16 cellular contexts compared by ENCODE assay signal in the genomic region with DNA sequence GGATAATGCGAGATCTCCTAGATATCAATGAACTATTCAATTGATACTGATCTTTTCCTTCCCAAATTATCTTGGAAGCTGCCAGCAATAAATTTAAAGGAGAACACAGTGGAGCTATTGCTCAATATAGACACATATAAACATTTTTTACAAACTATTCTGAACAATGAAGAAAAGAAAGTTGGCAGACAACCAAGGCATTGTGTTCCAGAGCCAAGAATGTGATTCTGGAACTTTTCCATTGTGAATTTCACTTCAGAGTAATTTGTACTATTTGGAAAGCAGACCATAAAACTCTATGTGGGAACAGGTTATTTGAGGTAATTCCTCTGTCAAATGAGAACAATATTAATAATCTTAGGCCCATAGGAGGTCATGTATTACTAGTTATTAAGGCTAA.
DNase-seq lines count a peak whose midpoint lies in the region; ATAC-seq, FAIRE-seq and TF ChIP-seq lines count a peak whose summit lies in the region.
"Had no signal": no experiment of that assay in that cellular context is flagged by ENCODE, and none has a peak within 500 bp of the region (broad histone marks: within the 10 kb centered on the region; RNA-seq: fewer than 3 reads in every experiment).

No MANE protein-coding gene starts in this region.

- no peak overlapping the region for H3K4me3 Mint-ChIP-seq in activated CD4-positive, alpha-beta T cell treated with anti-CD3 and anti-CD28 coated beads, Interleukin-2, amount 10 ng/mL, durations not matched to agents 7 days and 5 days
- H3K4me3 Mint-ChIP-seq in osteocyte (ENCODE audit: unreplicated experiment): no peak overlapping the region
- H3K4me3 Mint-ChIP-seq: B cell; nephron; T-helper 1 cell treated with Interleukin-12 subunit alpha and Interleukin-12 subunit beta and Interleukin-4 antibody, amounts not matched to agents 30 μg/mL and 1 μg/mL, for 36 hours had no signal

- peak; percentile 13 for FAIRE-seq in A549 (lab: Jason Lieb, UNC)

- 75% methylated on average over 1 of the region's 1 CpG for WGBS in A549 (ENCODE audit: missing lambda C conversion rate)

- POLR2A ChIA-PET in A549 (lab: Yijun Ruan, JAX): no interaction called here
- POLR2A ChIA-PET in activated CD4-positive, alpha-beta T cell treated with anti-CD3 and anti-CD28 coated beads, Interleukin-2, amount 10 ng/mL, durations not matched to agents 7 days and 5 days (lab: Charles Lee): no interaction called here

- peak in 1 of 2 experiments; percentile 40 for DNase-seq in A549 (ENCODE audit: low read depth in 1 of 2, low spot score in 1 of 2)
- peak; percentile 48 for DNase-seq in HFF-Myc (ENCODE audit: extremely low read depth, low read depth)
- DNase-seq in astrocyte of the hippocampus (ENCODE audit: low read depth, low spot score): peak; percentile 90
- DNase-seq in iris pigment epithelial cell (ENCODE audit: low read depth): peak; percentile 88
- no peak for DNase-seq in activated CD4-positive, alpha-beta T cell treated with anti-CD3 and anti-CD28 coated beads, Interleukin-2, amount 10 ng/mL, durations not matched to agents 7 days and 5 days
- no peak for DNase-seq in NCI-H128 (lab: John Stamatoyannopoulos, UW; ENCODE audit: unreplicated experiment)
- DNase-seq in OCI-M2 (lab: John Stamatoyannopoulos, UW; ENCODE audit: unreplicated experiment): no peak
- no peak for DNase-seq in osteocyte (ENCODE audit: extremely low spot score, unreplicated experiment)
- DNase-seq: activated effector memory CD4-positive, alpha-beta T cell treated with anti-CD3 and anti-CD28 coated beads, Interleukin-2, amount 50 U/mL, for 16 hours; GDM1; MM.1S; NCI-H2227 treated with DMSO at 0.1 percent for 48 hours; stimulated activated CD8-positive, alpha-beta memory T cell treated with anti-CD3 and anti-CD28 coated beads, Interleukin-4, amount 100 ng/mL, for 48 hours had no signal

- H3K4me3 ChIP-seq in A549 (no peak overlapping the region), HFF-Myc (replicated peaks; ENCODE audit: low read depth, low read length) (no peak overlapping the region)

- H3K27ac Mint-ChIP-seq in activated CD4-positive, alpha-beta T cell treated with anti-CD3 and anti-CD28 coated beads, Interleukin-2, amount 10 ng/mL, durations not matched to agents 7 days and 5 days: no peak overlapping the region
- H3K27ac Mint-ChIP-seq in osteocyte (ENCODE audit: unreplicated experiment): no peak overlapping the region
- H3K27ac Mint-ChIP-seq: B cell; nephron; T-helper 1 cell treated with Interleukin-12 subunit alpha and Interleukin-12 subunit beta and Interleukin-4 antibody, amounts not matched to agents 30 μg/mL and 1 μg/mL, for 36 hours had no signal

- H3K36me3 Mint-ChIP-seq in activated CD4-positive, alpha-beta T cell treated with anti-CD3 and anti-CD28 coated beads, Interleukin-2, amount 10 ng/mL, durations not matched to agents 7 days and 5 days (ENCODE audit: low read depth): no peaks in the 10 kb centered on the region
- no peaks in the 10 kb centered on the region for H3K36me3 Mint-ChIP-seq in osteocyte (ENCODE audit: unreplicated experiment)

- H3K27ac ChIP-seq in A549: peak overlapping the region; percentile 26 to 29; a peak in 1 of 6 replicates

- TF ChIP-seq CTCF in A549 (IDR thresholded peaks at IDR 0.05): no peak
- TF ChIP-seq CTCF in HFF-Myc (IDR thresholded peaks at IDR 0.05; ENCODE audit: low read depth, low read length, missing control alignments): no peak
- no peak for TF ChIP-seq CTCF in osteocyte (IDR thresholded peaks at IDR 0.05)

- ATAC-seq in A549: no peak

- H3K4me1 Mint-ChIP-seq in activated CD4-positive, alpha-beta T cell treated with anti-CD3 and anti-CD28 coated beads, Interleukin-2, amount 10 ng/mL, durations not matched to agents 7 days and 5 days: no peaks in the 10 kb centered on the region
- H3K4me1 Mint-ChIP-seq in osteocyte (ENCODE audit: unreplicated experiment): peaks cover 28% of the 10 kb centered on the region
- H3K4me1 Mint-ChIP-seq: B cell had no signal

- H3K4me1 ChIP-seq in A549: peaks cover 29% of the 10 kb centered on the region

- H3K9me3 Mint-ChIP-seq in activated CD4-positive, alpha-beta T cell treated with anti-CD3 and anti-CD28 coated beads, Interleukin-2, amount 10 ng/mL, durations not matched to agents 7 days and 5 days: no peaks in the 10 kb centered on the region
- H3K9me3 Mint-ChIP-seq in osteocyte (ENCODE audit: unreplicated experiment): no peaks in the 10 kb centered on the region
- H3K9me3 Mint-ChIP-seq: nephron; T-helper 1 cell treated with Interleukin-12 subunit alpha and Interleukin-12 subunit beta and Interleukin-4 antibody, amounts not matched to agents 30 μg/mL and 1 μg/mL, for 36 hours had no signal

- TF ChIP-seq RAD21 in A549 (conservative IDR thresholded peaks at IDR 0.05 in 1 of 2, IDR thresholded peaks at IDR 0.05 in 1 of 2): no peak

- CTCF ChIA-PET in A549 (lab: Yijun Ruan, JAX): no interaction called here
- CTCF ChIA-PET in activated CD4-positive, alpha-beta T cell treated with anti-CD3 and anti-CD28 coated beads, Interleukin-2, amount 10 ng/mL, durations not matched to agents 7 days and 5 days (lab: Charles Lee): no interaction called here

- no peak for TF ChIP-seq EP300 in A549 (IDR thresholded peaks at IDR 0.05)

- H3K27me3 Mint-ChIP-seq in activated CD4-positive, alpha-beta T cell treated with anti-CD3 and anti-CD28 coated beads, Interleukin-2, amount 10 ng/mL, durations not matched to agents 7 days and 5 days: peaks cover 2% of the 10 kb centered on the region
- H3K27me3 Mint-ChIP-seq in osteocyte (ENCODE audit: unreplicated experiment): no peaks in the 10 kb centered on the region

- peak overlapping the region; percentile 10; the same call in 1 of the 3 replicates for H3K4me2 ChIP-seq in A549

- TF ChIP-seq POLR2A in A549 (IDR thresholded peaks at IDR 0.05; ENCODE audit: low read length): no peak

- no peaks in the 10 kb centered on the region for H3K9me3 ChIP-seq in A549

TF ChIP-seq in A549, 52 proteins besides CTCF, POLR2A, EP300 and RAD21:
- TF ChIP-seq GATA3 (IDR thresholded peaks at IDR 0.05; ENCODE audit: borderline replicate concordance) (peak; percentile 46; the same call in 1 of the 2 replicates), CEBPB (IDR thresholded peaks at IDR 0.05) (peak; percentile 65 to 80; a peak in 3 of 4 replicates), JUN (IDR thresholded peaks at IDR 0.05) (no peak), JUNB (IDR thresholded peaks at IDR 0.05) (peak; percentile 54)

Comparison
In these comparisons a context has a peak if more than half of its experiments do, and no peak if none do; other contexts are left out.
1. DNase-seq: peak in HFF-Myc (single experiment), astrocyte of the hippocampus (single experiment) and iris pigment epithelial cell (single experiment); none in activated CD4-positive, alpha-beta T cell treated with anti-CD3 and anti-CD28 coated beads, Interleukin-2, amount 10 ng/mL, durations not matched to agents 7 days and 5 days (single experiment), NCI-H128 (single experiment), OCI-M2 (single experiment) and osteocyte (single experiment).